ENCODE assay signal across 23 cellular contexts in genomic region chr16:59848314-59848713, GRCh38.
DNase-seq lines count a peak whose midpoint lies in the region; ATAC-seq and TF ChIP-seq lines count a peak whose summit lies in the region.
"Had no signal": no experiment of that assay in that cellular context is flagged by ENCODE, and none has a peak within 500 bp of the region (broad histone marks: within the 10 kb centered on the region; RNA-seq: fewer than 3 reads in every experiment).

No MANE protein-coding gene starts in this region.

- H3K36me3 Mint-ChIP-seq in GM23338 (ENCODE audit: low read depth), result no peaks in the 10 kb centered on the region

- H3K9me2 ChIP-seq in GM23338 (ENCODE audit: insufficient read depth), result no peaks in the 10 kb centered on the region

- no peaks in the 10 kb centered on the region for H3K79me2 ChIP-seq in GM23338 (replicated peaks; ENCODE audit: insufficient read depth)

- no peaks in the 10 kb centered on the region for H3K4me1 ChIP-seq in GM23338 (ENCODE audit: insufficient read depth)
- H3K4me1 ChIP-seq: pancreas, testis had no signal

- no peak overlapping the region for H3K4me3 ChIP-seq in GM23338
- H3K4me3 ChIP-seq: pancreas, testis had no signal

- no peaks in the 10 kb centered on the region for H4K20me1 ChIP-seq in GM23338 (replicated peaks; ENCODE audit: insufficient read depth)

- DNase-seq in GM23338 (ENCODE audit: low spot score), result no peak
- DNase-seq in cerebellum (ENCODE audit: low spot score), result peak; percentile 5
- DNase-seq in inferior parietal cortex (ENCODE audit: extremely low spot score), result peak; percentile 74
- DNase-seq in stromal cell of bone marrow (ENCODE audit: low read depth), result peak; percentile 39
- DNase-seq in cortex of kidney (lab: John Stamatoyannopoulos, UW), result no peak
- no peak for DNase-seq in activated T-cell treated with anti-CD3 and anti-CD28 coated beads for 4 hours
- DNase-seq: activated CD8-positive, alpha-beta T cell treated with anti-CD3 and anti-CD28 coated beads for 36 hours; activated naive CD4-positive, alpha-beta T cell treated with anti-CD3 and anti-CD28 coated beads for 36 hours; activated T-cell treated with anti-CD3 and anti-CD28 coated beads, Interleukin-2, amount 50 U/mL, for 24 hours; aorta; effector memory CD8-positive, alpha-beta T cell; H9; mammary epithelial cell; naive thymus-derived CD8-positive, alpha-beta T cell; NCI-H1092; NCI-H2081 treated with DMSO at 0.1 percent for 48 hours; NCI-H446 treated with DMSO at 0.1 percent for 48 hours; pancreas; SW 1271; testis had no signal

- H3K27me3 Mint-ChIP-seq in GM23338 (ENCODE audit: insufficient read depth, low read depth, poor library complexity), result peaks cover 2% of the 10 kb centered on the region
- H3K27me3 Mint-ChIP-seq: activated CD8-positive, alpha-beta T cell treated with anti-CD3 and anti-CD28 coated beads for 36 hours; activated T-cell treated with anti-CD3 and anti-CD28 coated beads, Interleukin-2, amount 50 U/mL, for 24 hours; effector memory CD8-positive, alpha-beta T cell; naive thymus-derived CD8-positive, alpha-beta T cell had no signal

- no peaks in the 10 kb centered on the region for H3K36me3 ChIP-seq in GM23338 (ENCODE audit: insufficient read depth)
- H3K36me3 ChIP-seq: pancreas had no signal

- H3K27me3 ChIP-seq in GM23338 (ENCODE audit: insufficient read depth), result no peaks in the 10 kb centered on the region
- H3K27me3 ChIP-seq: pancreas, testis had no signal

- H3K27ac ChIP-seq in GM23338 (ENCODE audit: low read depth), result no peak overlapping the region
- H3K27ac ChIP-seq: KMS-11, pancreas, testis had no signal

- no peak overlapping the region for H3K27ac Mint-ChIP-seq in GM23338
- H3K27ac Mint-ChIP-seq: activated CD8-positive, alpha-beta T cell treated with anti-CD3 and anti-CD28 coated beads for 36 hours; activated naive CD4-positive, alpha-beta T cell treated with anti-CD3 and anti-CD28 coated beads for 36 hours; activated T-cell treated with anti-CD3 and anti-CD28 coated beads, Interleukin-2, amount 50 U/mL, for 24 hours; effector memory CD8-positive, alpha-beta T cell; H9; naive thymus-derived CD8-positive, alpha-beta T cell had no signal

- no peak overlapping the region for H3K4me3 Mint-ChIP-seq in GM23338
- H3K4me3 Mint-ChIP-seq: activated CD8-positive, alpha-beta T cell treated with anti-CD3 and anti-CD28 coated beads for 36 hours; activated naive CD4-positive, alpha-beta T cell treated with anti-CD3 and anti-CD28 coated beads for 36 hours; activated T-cell treated with anti-CD3 and anti-CD28 coated beads, Interleukin-2, amount 50 U/mL, for 24 hours; effector memory CD8-positive, alpha-beta T cell; H9; naive thymus-derived CD8-positive, alpha-beta T cell had no signal

- no peaks in the 10 kb centered on the region for H3F3A ChIP-seq in GM23338 (replicated peaks; ENCODE audit: low read depth)

- H3K4me1 Mint-ChIP-seq in GM23338, result no peaks in the 10 kb centered on the region
- H3K4me1 Mint-ChIP-seq: naive thymus-derived CD8-positive, alpha-beta T cell had no signal

- TF ChIP-seq CTCF in GM23338 (conservative IDR thresholded peaks at IDR 0.05; ENCODE audit: low read depth in 2 of 2), result no peak

- H2AFZ ChIP-seq in GM23338, result peak overlapping the region; percentile 74; the same call in 1 of the 2 replicates

- H3K9me3 Mint-ChIP-seq in GM23338, result no peaks in the 10 kb centered on the region; the same call in 2 of the 3 replicates

- H3K4me2 ChIP-seq in GM23338, result no peak overlapping the region
- H3K4me2 ChIP-seq: KMS-11 had no signal

- ATAC-seq in GM23338, result no peak
- ATAC-seq in GM19324 (IDR thresholded peaks at IDR 0.05; ENCODE audit: low FRiP score, unreplicated experiment), result no peak
- ATAC-seq: activated CD4-positive, CD25-positive, alpha-beta regulatory T cell treated with anti-CD3 and anti-CD28 coated beads, Interleukin-2, amount 50 U/mL, for 24 hours; activated CD8-positive, alpha-beta T cell treated with anti-CD3 and anti-CD28 coated beads for 36 hours; effector memory CD8-positive, alpha-beta T cell; naive thymus-derived CD8-positive, alpha-beta T cell; pancreas had no signal

TF ChIP-seq in GM23338, 12 proteins besides CTCF, POLR2A, EP300 and RAD21:
- TF ChIP-seq STAT1 (IDR thresholded peaks at IDR 0.05; ENCODE audit: unreplicated experiment), result no peak
- no peak for TF ChIP-seq EZH2 (IDR thresholded peaks at IDR 0.05; ENCODE audit: low read depth, unreplicated experiment)
- TF ChIP-seq JUNB (IDR thresholded peaks at IDR 0.05; ENCODE audit: unreplicated experiment), result no peak
- no peak for TF ChIP-seq EZH2phosphoT487 (IDR thresholded peaks at IDR 0.05; ENCODE audit: unreplicated experiment)
- TF ChIP-seq POLR2AphosphoS5 (IDR thresholded peaks at IDR 0.05; ENCODE audit: low read depth), result no peak
- TF ChIP-seq ZNF331 (CRISPR knock-in tag; IDR thresholded peaks at IDR 0.05; ENCODE audit: low read depth), result no peak
- TF ChIP-seq, protein P1, sequence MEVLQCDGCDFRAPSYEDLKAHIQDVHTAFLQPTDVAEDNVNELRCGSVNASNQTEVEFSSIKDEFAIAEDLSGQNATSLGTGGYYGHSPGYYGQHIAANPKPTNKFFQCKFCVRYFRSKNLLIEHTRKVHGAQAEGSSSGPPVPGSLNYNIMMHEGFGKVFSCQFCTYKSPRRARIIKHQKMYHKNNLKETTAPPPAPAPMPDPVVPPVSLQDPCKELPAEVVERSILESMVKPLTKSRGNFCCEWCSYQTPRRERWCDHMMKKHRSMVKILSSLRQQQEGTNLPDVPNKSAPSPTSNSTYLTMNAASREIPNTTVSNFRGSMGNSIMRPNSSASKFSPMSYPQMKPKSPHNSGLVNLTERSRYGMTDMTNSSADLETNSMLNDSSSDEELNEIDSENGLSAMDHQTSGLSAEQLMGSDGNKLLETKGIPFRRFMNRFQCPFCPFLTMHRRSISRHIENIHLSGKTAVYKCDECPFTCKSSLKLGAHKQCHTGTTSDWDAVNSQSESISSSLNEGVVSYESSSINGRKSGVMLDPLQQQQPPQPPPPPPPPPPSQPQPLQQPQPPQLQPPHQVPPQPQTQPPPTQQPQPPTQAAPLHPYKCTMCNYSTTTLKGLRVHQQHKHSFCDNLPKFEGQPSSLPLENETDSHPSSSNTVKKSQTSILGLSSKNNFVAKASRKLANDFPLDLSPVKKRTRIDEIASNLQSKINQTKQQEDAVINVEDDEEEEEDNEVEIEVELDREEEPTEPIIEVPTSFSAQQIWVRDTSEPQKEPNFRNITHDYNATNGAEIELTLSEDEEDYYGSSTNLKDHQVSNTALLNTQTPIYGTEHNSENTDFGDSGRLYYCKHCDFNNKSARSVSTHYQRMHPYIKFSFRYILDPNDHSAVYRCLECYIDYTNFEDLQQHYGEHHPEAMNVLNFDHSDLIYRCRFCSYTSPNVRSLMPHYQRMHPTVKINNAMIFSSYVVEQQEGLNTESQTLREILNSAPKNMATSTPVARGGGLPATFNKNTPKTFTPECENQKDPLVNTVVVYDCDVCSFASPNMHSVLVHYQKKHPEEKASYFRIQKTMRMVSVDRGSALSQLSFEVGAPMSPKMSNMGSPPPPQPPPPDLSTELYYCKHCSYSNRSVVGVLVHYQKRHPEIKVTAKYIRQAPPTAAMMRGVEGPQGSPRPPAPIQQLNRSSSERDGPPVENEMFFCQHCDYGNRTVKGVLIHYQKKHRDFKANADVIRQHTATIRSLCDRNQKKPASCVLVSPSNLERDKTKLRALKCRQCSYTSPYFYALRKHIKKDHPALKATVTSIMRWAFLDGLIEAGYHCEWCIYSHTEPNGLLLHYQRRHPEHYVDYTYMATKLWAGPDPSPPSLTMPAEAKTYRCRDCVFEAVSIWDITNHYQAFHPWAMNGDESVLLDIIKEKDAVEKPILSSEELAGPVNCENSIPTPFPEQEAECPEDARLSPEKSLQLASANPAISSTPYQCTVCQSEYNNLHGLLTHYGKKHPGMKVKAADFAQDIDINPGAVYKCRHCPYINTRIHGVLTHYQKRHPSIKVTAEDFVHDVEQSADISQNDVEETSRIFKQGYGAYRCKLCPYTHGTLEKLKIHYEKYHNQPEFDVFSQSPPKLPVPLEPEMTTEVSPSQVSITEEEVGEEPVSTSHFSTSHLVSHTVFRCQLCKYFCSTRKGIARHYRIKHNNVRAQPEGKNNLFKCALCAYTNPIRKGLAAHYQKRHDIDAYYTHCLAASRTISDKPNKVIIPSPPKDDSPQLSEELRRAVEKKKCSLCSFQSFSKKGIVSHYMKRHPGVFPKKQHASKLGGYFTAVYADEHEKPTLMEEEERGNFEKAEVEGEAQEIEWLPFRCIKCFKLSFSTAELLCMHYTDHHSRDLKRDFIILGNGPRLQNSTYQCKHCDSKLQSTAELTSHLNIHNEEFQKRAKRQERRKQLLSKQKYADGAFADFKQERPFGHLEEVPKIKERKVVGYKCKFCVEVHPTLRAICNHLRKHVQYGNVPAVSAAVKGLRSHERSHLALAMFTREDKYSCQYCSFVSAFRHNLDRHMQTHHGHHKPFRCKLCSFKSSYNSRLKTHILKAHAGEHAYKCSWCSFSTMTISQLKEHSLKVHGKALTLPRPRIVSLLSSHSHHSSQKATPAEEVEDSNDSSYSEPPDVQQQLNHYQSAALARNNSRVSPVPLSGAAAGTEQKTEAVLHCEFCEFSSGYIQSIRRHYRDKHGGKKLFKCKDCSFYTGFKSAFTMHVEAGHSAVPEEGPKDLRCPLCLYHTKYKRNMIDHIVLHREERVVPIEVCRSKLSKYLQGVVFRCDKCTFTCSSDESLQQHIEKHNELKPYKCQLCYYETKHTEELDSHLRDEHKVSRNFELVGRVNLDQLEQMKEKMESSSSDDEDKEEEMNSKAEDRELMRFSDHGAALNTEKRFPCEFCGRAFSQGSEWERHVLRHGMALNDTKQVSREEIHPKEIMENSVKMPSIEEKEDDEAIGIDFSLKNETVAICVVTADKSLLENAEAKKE (CRISPR knock-in tag; IDR thresholded peaks at IDR 0.05), result no peak
- no peak for TF ChIP-seq ETS1 (IDR thresholded peaks at IDR 0.05)
- no peak for TF ChIP-seq NANOG (IDR thresholded peaks at IDR 0.05; ENCODE audit: borderline replicate concordance)
- no peak for TF ChIP-seq CREB1 (CRISPR knock-in tag; IDR thresholded peaks at IDR 0.05; ENCODE audit: low read depth)
- no peak for TF ChIP-seq ZNF114 (CRISPR knock-in tag; IDR thresholded peaks at IDR 0.05)

Comparison
In these comparisons a context has a peak if more than half of its experiments do, and no peak if none do; other contexts are left out.
1. DNase-seq: peak in cerebellum (single experiment), inferior parietal cortex (single experiment) and stromal cell of bone marrow (single experiment); none in GM23338 (single experiment), cortex of kidney (single experiment) and activated T-cell treated with anti-CD3 and anti-CD28 coated beads for 4 hours (single experiment).